In the genomic region with DNA sequence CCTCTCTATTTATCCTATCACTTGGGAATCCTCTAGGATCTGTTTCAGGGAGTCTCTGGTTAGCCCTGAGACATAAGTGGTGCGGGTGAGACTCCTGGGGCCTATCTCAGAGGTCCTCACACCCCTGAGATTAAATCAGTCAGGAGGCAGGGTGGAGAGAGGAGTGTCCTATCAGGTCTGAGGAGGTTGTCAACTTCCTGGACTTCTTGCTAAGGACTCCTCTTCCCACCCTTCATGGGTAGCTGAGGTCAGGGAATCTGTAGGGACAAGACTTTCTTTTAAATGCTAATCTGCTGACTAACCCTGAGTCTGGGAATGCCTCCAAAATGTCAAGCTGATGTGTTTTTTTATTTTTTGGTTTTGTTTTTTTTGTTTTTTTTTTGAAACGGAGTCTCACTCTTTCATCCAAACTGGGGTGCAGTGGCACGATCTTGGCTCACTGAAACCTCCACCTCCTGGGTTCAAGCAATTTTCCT, we compare ENCODE assay signal across 8 cellular contexts. TPM values are rescaled to one million over a fixed set of nuclear protein-coding genes. Genes with fewer than 3 reads are reported as not detected.
DNase-seq lines count a peak whose midpoint lies in the region; ATAC-seq lines count a peak whose summit lies in the region.

No MANE protein-coding gene starts in this region.

- no peaks in the 10 kb centered on the region for H3K9me3 ChIP-seq in esophagus (ENCODE audit: control insufficient read depth in 2 of 2, insufficient read depth in 1 of 2, low read depth in 1 of 2, low read length in 1 of 2)

- peaks cover 7 to 22% of the 10 kb centered on the region in 2 donors for H3K4me1 ChIP-seq in esophagus (ENCODE audit: control insufficient read depth in 2 of 2, insufficient read depth in 2 of 2, low read length in 1 of 2)

- no peaks in the 10 kb centered on the region for H3K36me3 ChIP-seq in esophagus (ENCODE audit: control insufficient read depth in 2 of 2, insufficient read depth in 2 of 2, low read length in 1 of 2)

- peak overlapping the region; percentile 94 to 97 for H3K27ac ChIP-seq in esophagus (ENCODE audit: low read depth in 2 of 2, low read length in 1 of 2)

- no peaks in the 10 kb centered on the region for H3K27me3 ChIP-seq in esophagus (ENCODE audit: control insufficient read depth in 1 of 2, insufficient read depth in 2 of 2, low read length in 2 of 2)

- no peak overlapping the region for H3K4me3 ChIP-seq in esophagus (ENCODE audit: low read depth in 1 of 2, low read length in 2 of 2)

- ATAC-seq in HG03095 (IDR thresholded peaks at IDR 0.05; ENCODE audit: unreplicated experiment), result no peak

- DNase-seq in AG20443 (ENCODE audit: low spot score), result peak; percentile 73
- peak; percentile 60 for DNase-seq in RKO (ENCODE audit: low spot score)
- peak; percentile 85 for DNase-seq in non-pigmented ciliary epithelial cell (ENCODE audit: low read depth)
- no peak for DNase-seq in NCI-H2107 treated with DMSO at 0.1 percent for 48 hours (lab: John Stamatoyannopoulos, UW; ENCODE audit: unreplicated experiment)
- no peak for DNase-seq in effector CD8-positive, alpha-beta T cell (lab: John Stamatoyannopoulos, UW)
- no peak for DNase-seq in Kasumi-1 (lab: John Stamatoyannopoulos, UW)

- WGBS in esophagus, 2 donors, result 29 to 55% methylated on average over 3 of the region's 3 CpGs

RNA-seq across cellular contexts. Expression of gene ARMC5, which starts 6.6 kb away (rescaled TPM):
- 10 to 100 TPM; 10.3 to 15.1 TPM for polyA plus RNA-seq in esophagus

RNA-seq across cellular contexts. Expression of gene ZNF843, which starts 10.1 kb away (rescaled TPM):
- polyA plus RNA-seq in esophagus, result under 1 TPM; 0.12 to 0.18 TPM

RNA-seq across cellular contexts. Expression of gene TGFB1I1, which starts 19.3 kb away (rescaled TPM):
- 10 to 100 TPM; 13.5 to 28.2 TPM for polyA plus RNA-seq in esophagus

RNA-seq across cellular contexts. Expression of gene COX6A2, which starts 24.5 kb away (rescaled TPM):
- polyA plus RNA-seq in esophagus, result under 1 TPM; 0.24 to 0.53 TPM

RNA-seq across cellular contexts. Expression of gene SLC5A2, which starts 30.3 kb away (rescaled TPM):
- polyA plus RNA-seq in esophagus, result 1 to 10 TPM in 1 of 2 donors, under 1 TPM in 1; 0.73 to 1.3 TPM

Comparison
In these comparisons a context has a peak if more than half of its experiments do, and no peak if none do; other contexts are left out.
1. DNase-seq: peak in AG20443 (single experiment), RKO (single experiment) and non-pigmented ciliary epithelial cell (single experiment); none in NCI-H2107 treated with DMSO at 0.1 percent for 48 hours (single experiment), effector CD8-positive, alpha-beta T cell (single experiment) and Kasumi-1 (0 of 2).